Comparison of ENCODE assay signal across 36 cellular contexts in genomic region chr6:160127270-160128124, GRCh38. TPM values are rescaled to one million over a fixed set of nuclear protein-coding genes. Genes with fewer than 3 reads are reported as not detected.
"Had no signal": no experiment of that assay in that cellular context is flagged by ENCODE, and none has a peak within 500 bp of the region (broad histone marks: within the 10 kb centered on the region; RNA-seq: fewer than 3 reads in every experiment).

No MANE protein-coding gene starts in this region.

- H3K27ac Mint-ChIP-seq: activated naive CD4-positive, alpha-beta T cell treated with anti-CD3 and anti-CD28 coated beads, Interleukin-2, amount 50 U/mL, for 24 hours; activated naive CD8-positive, alpha-beta T cell treated with anti-CD3 and anti-CD28 coated beads, Interleukin-2, amount 50 U/mL, for 24 hours; activated T-cell treated with anti-CD3 and anti-CD28 coated beads, Interleukin-2, amount 50 U/mL, for 72 hours; dendritic cell treated with granulocyte-macrophage colony-stimulating factor and Interleukin-4, amounts not matched to agents 40 ng/mL and 50 ng/mL, for 4 days; progenitor cell of endocrine pancreas; stimulated activated memory B cell treated with anti-CD40 and anti-IgM and Interleukin-4, amounts not matched to agents 10 μg/mL and 1 μg/mL and 100 μg/mL, for 72 hours; T-helper 1 cell treated with Interleukin-12 subunit alpha and Interleukin-12 subunit beta and Interleukin-4 antibody, amounts not matched to agents 30 μg/mL and 1 μg/mL, for 36 hours had no signal

- H3K4me3 Mint-ChIP-seq: activated naive CD4-positive, alpha-beta T cell treated with anti-CD3 and anti-CD28 coated beads, Interleukin-2, amount 50 U/mL, for 24 hours; activated naive CD8-positive, alpha-beta T cell treated with anti-CD3 and anti-CD28 coated beads, Interleukin-2, amount 50 U/mL, for 24 hours; activated T-cell treated with anti-CD3 and anti-CD28 coated beads, Interleukin-2, amount 50 U/mL, for 72 hours; dendritic cell treated with granulocyte-macrophage colony-stimulating factor and Interleukin-4, amounts not matched to agents 40 ng/mL and 50 ng/mL, for 4 days; nephron; stimulated activated memory B cell treated with anti-CD40 and anti-IgM and Interleukin-4, amounts not matched to agents 10 μg/mL and 1 μg/mL and 100 μg/mL, for 72 hours; T-helper 1 cell treated with Interleukin-12 subunit alpha and Interleukin-12 subunit beta and Interleukin-4 antibody, amounts not matched to agents 30 μg/mL and 1 μg/mL, for 36 hours had no signal

- H3K36me3 Mint-ChIP-seq: activated naive CD4-positive, alpha-beta T cell treated with anti-CD3 and anti-CD28 coated beads, Interleukin-2, amount 50 U/mL, for 24 hours had no signal

- H3K9me3 ChIP-seq: esophagus squamous epithelium, left lung, mucosa of descending colon, neutrophil, ovary, SK-N-SH, transverse colon, uterus had no signal

- H3K4me3 ChIP-seq: esophagus squamous epithelium, left lung, lung, mucosa of descending colon, ovary, skin epidermis, transverse colon, uterus had no signal

- H3K9ac ChIP-seq: SK-N-SH had no signal

- H3K4me1 ChIP-seq: esophagus squamous epithelium, left lung, transverse colon, uterus had no signal

- H3K36me3 ChIP-seq: esophagus squamous epithelium, left lung, neutrophil, ovary, transverse colon, uterus, WERI-Rb-1 had no signal

- H3K27me3 Mint-ChIP-seq: activated naive CD4-positive, alpha-beta T cell treated with anti-CD3 and anti-CD28 coated beads, Interleukin-2, amount 50 U/mL, for 24 hours; activated naive CD8-positive, alpha-beta T cell treated with anti-CD3 and anti-CD28 coated beads, Interleukin-2, amount 50 U/mL, for 24 hours; progenitor cell of endocrine pancreas; stimulated activated memory B cell treated with anti-CD40 and anti-IgM and Interleukin-4, amounts not matched to agents 10 μg/mL and 1 μg/mL and 100 μg/mL, for 72 hours had no signal

- H3K27ac ChIP-seq: epithelial cell of prostate, esophagus squamous epithelium, left lung, neutrophil, ovary, skin epidermis, transverse colon, uterus, WERI-Rb-1 had no signal

- DNase-seq: activated CD4-positive, alpha-beta T cell treated with anti-CD3 and anti-CD28 coated beads for 48 hours; activated CD4-positive, alpha-beta T cell treated with anti-CD3 and anti-CD28 coated beads, Interleukin-2, amount 50 U/mL, for 48 hours; activated gamma-delta T cell; activated naive CD8-positive, alpha-beta T cell treated with anti-CD3 and anti-CD28 coated beads, Interleukin-2, amount 50 U/mL, for 24 hours; activated T-cell treated with anti-CD3 and anti-CD28 coated beads for 4 hours; activated T-cell treated with anti-CD3 and anti-CD28 coated beads, Interleukin-2, amount 50 U/mL, for 72 hours; amygdala; central memory CD4-positive, alpha-beta T cell; esophagus squamous epithelium; foreskin melanocyte; kidney glomerular epithelial cell; left lung; mesendoderm; mucosa of descending colon; ovary; SK-N-SH; stimulated activated CD4-positive, alpha-beta T cell treated with anti-CD3 and anti-CD28 coated beads, Interleukin-4, amount 100 ng/mL, for 24 hours; SW 1271; T-helper 9 cell; transverse colon; uterus; WERI-Rb-1 had no signal

- H3K27me3 ChIP-seq: esophagus squamous epithelium, left lung, ovary, transverse colon, uterus had no signal

- H3K4me1 Mint-ChIP-seq: activated naive CD4-positive, alpha-beta T cell treated with anti-CD3 and anti-CD28 coated beads, Interleukin-2, amount 50 U/mL, for 24 hours; nephron; stimulated activated memory B cell treated with anti-CD40 and anti-IgM and Interleukin-4, amounts not matched to agents 10 μg/mL and 1 μg/mL and 100 μg/mL, for 72 hours had no signal

- H3K9me3 Mint-ChIP-seq: activated naive CD4-positive, alpha-beta T cell treated with anti-CD3 and anti-CD28 coated beads, Interleukin-2, amount 50 U/mL, for 24 hours; activated naive CD8-positive, alpha-beta T cell treated with anti-CD3 and anti-CD28 coated beads, Interleukin-2, amount 50 U/mL, for 24 hours; activated T-cell treated with anti-CD3 and anti-CD28 coated beads, Interleukin-2, amount 50 U/mL, for 72 hours; dendritic cell treated with granulocyte-macrophage colony-stimulating factor and Interleukin-4, amounts not matched to agents 40 ng/mL and 50 ng/mL, for 4 days; nephron; stimulated activated memory B cell treated with anti-CD40 and anti-IgM and Interleukin-4, amounts not matched to agents 10 μg/mL and 1 μg/mL and 100 μg/mL, for 72 hours; T-helper 1 cell treated with Interleukin-12 subunit alpha and Interleukin-12 subunit beta and Interleukin-4 antibody, amounts not matched to agents 30 μg/mL and 1 μg/mL, for 36 hours had no signal

- ATAC-seq: activated CD4-positive, CD25-positive, alpha-beta regulatory T cell treated with anti-CD3 and anti-CD28 coated beads, Interleukin-2, amount 50 U/mL, for 24 hours; activated naive CD8-positive, alpha-beta T cell treated with anti-CD3 and anti-CD28 coated beads, Interleukin-2, amount 50 U/mL, for 24 hours; activated T-cell treated with anti-CD3 and anti-CD28 coated beads, Interleukin-2, amount 50 U/mL, for 72 hours; left lung; mucosa of descending colon; sciatic nerve; stimulated activated memory B cell treated with anti-CD40 and anti-IgM and Interleukin-4, amounts not matched to agents 10 μg/mL and 1 μg/mL and 100 μg/mL, for 72 hours had no signal

RNA-seq across cellular contexts. Expression of gene SLC22A1, which starts 5.9 kb away (rescaled TPM):
- total RNA-seq: glomerular endothelial cell, temporal lobe had no signal
